ENCODE assay signal across 12 cellular contexts in genomic region chr11:118153516-118153915, GRCh38. TPM values are rescaled to one million over a fixed set of nuclear protein-coding genes. Genes with fewer than 3 reads are reported as not detected.
A peak's percentile ranks its signal among the peaks of the same experiment; 100 is the strongest.
DNase-seq lines count a peak whose midpoint lies in the region; ATAC-seq and TF ChIP-seq lines count a peak whose summit lies in the region.
"Had no signal": no experiment of that assay in that cellular context is flagged by ENCODE, and none has a peak within 500 bp of the region (broad histone marks: within the 10 kb centered on the region; RNA-seq: fewer than 3 reads in every experiment).

No MANE protein-coding gene starts in this region.

- WGBS in neuronal stem cell (ENCODE audit: extremely low coverage in 2 of 2, insufficient read length in 2 of 2, insufficient replicate concordance in 1 of 2), 2 donors, result no CpG with 5 or more reads among the region's 16 CpGs

- peak overlapping the region; percentile 5 for H3K23ac ChIP-seq in neuronal stem cell (ENCODE audit: low read depth, low read length, poor library complexity)

- no peak overlapping the region for H3K4ac ChIP-seq in neuronal stem cell (ENCODE audit: low read length)

- no peak overlapping the region for H3K4me3 ChIP-seq in CD8-positive, alpha-beta memory T cell (ENCODE audit: low read length)
- peak overlapping the region in 1 of 2 donors; percentile 44 for H3K4me3 ChIP-seq in neuronal stem cell (ENCODE audit: low read length in 2 of 2)

- no peak overlapping the region for H2AK5ac ChIP-seq in neuronal stem cell (ENCODE audit: low read depth, low read length)

- H2BK120ac ChIP-seq in neuronal stem cell (ENCODE audit: low read depth, low read length), result no peak overlapping the region

- H2BK12ac ChIP-seq in neuronal stem cell (ENCODE audit: low read length), result no peak overlapping the region

- H2BK5ac ChIP-seq in neuronal stem cell (ENCODE audit: low read length), result no peak overlapping the region

- H3K4me2 ChIP-seq in neuronal stem cell (ENCODE audit: insufficient read depth, low read length, poor library complexity, severe bottlenecking), result peak overlapping the region; percentile 96

- H3K9me3 Mint-ChIP-seq in CD8-positive, alpha-beta memory T cell, result no peaks in the 10 kb centered on the region
- no peaks in the 10 kb centered on the region for H3K9me3 Mint-ChIP-seq in endothelial cell (ENCODE audit: unreplicated experiment)

- POLR2A ChIA-PET in CD8-positive, alpha-beta memory T cell (lab: Charles Lee), result no interaction called here
- POLR2A ChIA-PET in RWPE1 (lab: Yijun Ruan, JAX; ENCODE audit: low non-redundant PET), result no interaction called here

- no peak for DNase-seq in CD8-positive, alpha-beta memory T cell
- DNase-seq in RWPE1 (ENCODE audit: low spot score), result no peak
- no peak for DNase-seq in endothelial cell (ENCODE audit: low spot score)
- DNase-seq in neuronal stem cell (ENCODE audit: low spot score), result no peak
- no peak for DNase-seq in cerebellar cortex (ENCODE audit: low spot score)
- no peak for DNase-seq in 8988T
- DNase-seq in MV-4-11 (lab: John Stamatoyannopoulos, UW), result no peak
- DNase-seq: Karpas-422; NCI-H2171; stimulated activated CD4-positive, alpha-beta T cell treated with anti-CD3 and anti-CD28 coated beads, Interleukin-2, amount 100 ng/mL, for 48 hours had no signal

- CTCF ChIA-PET in CD8-positive, alpha-beta memory T cell (lab: Charles Lee), result interaction anchor here (1.6 kb wide), 1 partner anchor 18 kb away, joined by 8 read pairs; no protein-coding TSS in a partner anchor
- CTCF ChIA-PET in RWPE1 (lab: Yijun Ruan, JAX), result interaction anchor here (0.8 to 1.3 kb wide), 3 partner anchors 18 to 45 kb away, joined by 3 to 8 read pairs (median 4); no protein-coding TSS in a partner anchor

- peaks cover 54% of the 10 kb centered on the region for H3K27me3 ChIP-seq in CD8-positive, alpha-beta memory T cell (ENCODE audit: insufficient read depth, low read length, poor library complexity, severe bottlenecking)
- H3K27me3 ChIP-seq in neuronal stem cell (ENCODE audit: control insufficient read depth in 3 of 3, insufficient read depth in 3 of 3, low read depth in 1 of 3, low read length in 3 of 3), result peaks cover 0 to 97% (median 75%) of the 10 kb centered on the region in 3 experiments

- no peak for ATAC-seq in HG03342 (IDR thresholded peaks at IDR 0.05; ENCODE audit: unreplicated experiment)

- H3K9ac ChIP-seq in neuronal stem cell (ENCODE audit: low read depth, low read length, poor library complexity), result no peak overlapping the region

- no peaks in the 10 kb centered on the region for H3K9me3 ChIP-seq in CD8-positive, alpha-beta memory T cell (ENCODE audit: low read length)
- H3K9me3 ChIP-seq in neuronal stem cell (replicated peaks in 1 of 2; ENCODE audit: control insufficient read depth in 2 of 2, insufficient read depth in 1 of 2, low read depth in 1 of 2, low read length in 2 of 2), result no peaks in the 10 kb centered on the region
- H3K9me3 ChIP-seq: tibial nerve had no signal

- H3K4me3 Mint-ChIP-seq in CD8-positive, alpha-beta memory T cell, result peak overlapping the region in 6 of 7 donors; percentile 50 to 80 (median 60)
- H3K4me3 Mint-ChIP-seq in endothelial cell (ENCODE audit: unreplicated experiment), result peak overlapping the region; percentile 69

- H2AFZ ChIP-seq in neuronal stem cell (ENCODE audit: low read length), result peak overlapping the region; percentile 98

- no peak overlapping the region for H2BK15ac ChIP-seq in neuronal stem cell (ENCODE audit: low read length)

- peaks cover 53 to 62% of the 10 kb centered on the region in 2 donors for H3K27me3 Mint-ChIP-seq in CD8-positive, alpha-beta memory T cell
- peaks cover 12% of the 10 kb centered on the region for H3K27me3 Mint-ChIP-seq in endothelial cell (ENCODE audit: unreplicated experiment)

- no peak overlapping the region for H4K91ac ChIP-seq in neuronal stem cell (ENCODE audit: low read depth, low read length, poor library complexity)

- H3K36me3 Mint-ChIP-seq in CD8-positive, alpha-beta memory T cell, result no peaks in the 10 kb centered on the region
- no peaks in the 10 kb centered on the region for H3K36me3 Mint-ChIP-seq in endothelial cell (ENCODE audit: low read depth, unreplicated experiment)

- no peaks in the 10 kb centered on the region for H3K36me3 ChIP-seq in CD8-positive, alpha-beta memory T cell (ENCODE audit: insufficient read depth, low read length)
- H3K36me3 ChIP-seq in neuronal stem cell (replicated peaks in 1 of 2; ENCODE audit: control insufficient read depth in 2 of 2, insufficient read depth in 2 of 2, low read length in 2 of 2), result no peaks in the 10 kb centered on the region
- H3K36me3 ChIP-seq: tibial nerve had no signal

- no peak overlapping the region for H3K14ac ChIP-seq in neuronal stem cell (ENCODE audit: low read length)

- peaks cover 11 to 26% (median 15%) of the 10 kb centered on the region in 3 donors for H3K4me1 Mint-ChIP-seq in CD8-positive, alpha-beta memory T cell
- peaks cover 20% of the 10 kb centered on the region for H3K4me1 Mint-ChIP-seq in endothelial cell (ENCODE audit: unreplicated experiment)

- TF ChIP-seq CTCF in RWPE1 (conservative IDR thresholded peaks at IDR 0.05; ENCODE audit: low read depth) (no peak), endothelial cell (IDR thresholded peaks at IDR 0.05; ENCODE audit: unreplicated experiment) (no peak)

- H3K79me1 ChIP-seq in neuronal stem cell (ENCODE audit: low read depth, low read length), result no peaks in the 10 kb centered on the region

- peak overlapping the region; percentile 69 for H3K18ac ChIP-seq in neuronal stem cell (ENCODE audit: low read length)

- H3K4me1 ChIP-seq in CD8-positive, alpha-beta memory T cell (ENCODE audit: insufficient read depth, low read length), result peaks cover 7% of the 10 kb centered on the region
- peaks cover 3 to 23% of the 10 kb centered on the region in 2 donors for H3K4me1 ChIP-seq in neuronal stem cell (ENCODE audit: control insufficient read depth in 2 of 2, insufficient read depth in 1 of 2, low read depth in 1 of 2, low read length in 2 of 2)

- no peak overlapping the region for H3K27ac ChIP-seq in CD8-positive, alpha-beta memory T cell (ENCODE audit: low read depth, low read length)
- H3K27ac ChIP-seq in RWPE1 (peak overlapping the region; percentile 58), neuronal stem cell (replicated peaks; ENCODE audit: low read length) (no peak overlapping the region)
- H3K27ac ChIP-seq: tibial nerve had no signal

- no peak overlapping the region for H4K8ac ChIP-seq in neuronal stem cell (ENCODE audit: low read depth, low read length)

- peak overlapping the region in 1 of 8 donors; percentile 55 for H3K27ac Mint-ChIP-seq in CD8-positive, alpha-beta memory T cell
- H3K27ac Mint-ChIP-seq in endothelial cell (ENCODE audit: unreplicated experiment), result no peak overlapping the region

RNA-seq across cellular contexts. Expression of gene SCN4B, which starts 0.9 kb away (rescaled TPM):
- under 1 TPM; 0.26 to 0.33 TPM for total RNA-seq in CD8-positive, alpha-beta memory T cell
- polyA plus RNA-seq in CD8-positive, alpha-beta memory T cell, result not detected
- 3.1 TPM for total RNA-seq in endothelial cell (ENCODE audit: unreplicated experiment)
- polyA plus RNA-seq in neuronal stem cell (2013, experiment 1 of 2), result 1.0 TPM
- 0.97 TPM for polyA plus RNA-seq in neuronal stem cell (2013, experiment 2 of 2)

RNA-seq across cellular contexts. Expression of gene SCN2B, which starts 22.9 kb away (rescaled TPM):
- not detected for total RNA-seq in CD8-positive, alpha-beta memory T cell
- polyA plus RNA-seq in CD8-positive, alpha-beta memory T cell, result not detected
- total RNA-seq in endothelial cell (ENCODE audit: unreplicated experiment), result not detected
- polyA plus RNA-seq in neuronal stem cell (2013, experiment 1 of 2), result 0.14 TPM
- 0.14 TPM for polyA plus RNA-seq in neuronal stem cell (2013, experiment 2 of 2)
